In the genomic region with DNA sequence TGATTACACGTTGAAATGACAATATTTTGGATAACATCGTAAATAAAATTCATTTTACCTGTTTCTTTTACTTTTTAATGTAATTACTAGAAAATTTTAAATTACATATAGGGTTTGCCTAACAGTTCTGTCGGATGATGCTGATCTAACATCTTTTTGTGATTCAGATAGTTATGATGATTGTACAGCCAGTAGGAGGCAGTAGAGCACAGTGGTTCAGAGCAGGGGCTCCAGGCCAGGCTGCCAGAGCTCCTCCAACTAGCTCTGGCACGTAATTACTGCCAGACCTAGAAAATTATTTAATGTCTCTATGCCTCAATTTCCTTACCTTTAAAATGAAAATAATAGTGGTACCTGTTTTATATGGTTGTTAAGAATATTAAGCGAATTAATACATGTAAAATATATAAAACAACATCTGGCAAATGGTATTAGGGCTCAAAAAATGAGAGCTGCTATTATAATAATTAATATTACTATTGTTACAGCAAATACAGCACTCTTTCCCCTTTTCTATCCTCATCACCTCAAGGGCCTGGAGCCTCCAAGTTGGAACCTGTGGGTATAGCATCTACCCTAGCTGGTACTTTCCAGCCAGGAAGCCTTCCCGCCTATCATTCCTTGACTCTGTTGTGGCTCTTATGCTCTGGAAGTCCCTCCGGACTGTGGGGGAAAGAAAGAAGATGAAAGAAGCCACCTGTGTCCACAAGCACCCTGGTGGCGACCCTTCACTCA, we compare ENCODE assay signal across 8 cellular contexts. TPM values are rescaled to one million over a fixed set of nuclear protein-coding genes. Genes with fewer than 3 reads are reported as not detected.
DNase-seq lines count a peak whose midpoint lies in the region; ATAC-seq and TF ChIP-seq lines count a peak whose summit lies in the region.

No MANE protein-coding gene starts in this region.

- H3K27ac Mint-ChIP-seq in T-helper 17 cell, result no peak overlapping the region
- H3K27ac Mint-ChIP-seq in immature natural killer cell, result no peak overlapping the region

- H3K27me3 Mint-ChIP-seq in T-helper 17 cell (peaks cover 37% of the 10 kb centered on the region), immature natural killer cell (ENCODE audit: low read depth in 3 of 3) (peaks cover 0 to 5% (median 3%) of the 10 kb centered on the region in 3 donors)

- no peak overlapping the region for H3K27ac ChIP-seq in 22Rv1

- peak; percentile 75 for TF ChIP-seq CTCF in 22Rv1 (IDR thresholded peaks at IDR 0.05)
- peak; percentile 74 for TF ChIP-seq CTCF in GM12873 (IDR thresholded peaks at IDR 0.05; ENCODE audit: insufficient read depth, low read depth, low read length, missing control alignments)

- no peaks in the 10 kb centered on the region for H3K9me3 Mint-ChIP-seq in immature natural killer cell

- DNase-seq in NCI-H1436 (lab: John Stamatoyannopoulos, UW) (peak; percentile 23), T-helper 17 cell (peak in 1 of 3 donors; percentile 27), brain pericyte (ENCODE audit: low read depth, low spot score) (peak; percentile 50), immature natural killer cell (peak; percentile 39 to 64 (median 46))
- peak; percentile 64 for DNase-seq in stimulated activated CD4-positive, alpha-beta T cell treated with anti-CD3 and anti-CD28 coated beads, Interleukin-15, amount 100 ng/mL, for 24 hours

- peak; percentile 74 for ATAC-seq in HG02678 (IDR thresholded peaks at IDR 0.05; ENCODE audit: unreplicated experiment)
- ATAC-seq in T-helper 17 cell, result peak; percentile 88

- H3K36me3 Mint-ChIP-seq in T-helper 17 cell (ENCODE audit: low read depth) (no peaks in the 10 kb centered on the region), immature natural killer cell (no peaks in the 10 kb centered on the region)

- no peaks in the 10 kb centered on the region for H3K4me1 Mint-ChIP-seq in T-helper 17 cell
- no peaks in the 10 kb centered on the region for H3K4me1 Mint-ChIP-seq in immature natural killer cell

- no peaks in the 10 kb centered on the region for H3K9me3 ChIP-seq in T-helper 17 cell (ENCODE audit: control insufficient read depth, low read length, poor library complexity, severe bottlenecking)

- H3K4me3 Mint-ChIP-seq in T-helper 17 cell, result no peak overlapping the region
- H3K4me3 Mint-ChIP-seq in immature natural killer cell, result no peak overlapping the region

RNA-seq across cellular contexts. Expression of a gene that starts 47.7 kb away (rescaled TPM):
- not detected for total RNA-seq in T-helper 17 cell
- not detected for polyA plus RNA-seq in immature natural killer cell
